ENCODE assay signal across 22 cellular contexts in the genomic region with DNA sequence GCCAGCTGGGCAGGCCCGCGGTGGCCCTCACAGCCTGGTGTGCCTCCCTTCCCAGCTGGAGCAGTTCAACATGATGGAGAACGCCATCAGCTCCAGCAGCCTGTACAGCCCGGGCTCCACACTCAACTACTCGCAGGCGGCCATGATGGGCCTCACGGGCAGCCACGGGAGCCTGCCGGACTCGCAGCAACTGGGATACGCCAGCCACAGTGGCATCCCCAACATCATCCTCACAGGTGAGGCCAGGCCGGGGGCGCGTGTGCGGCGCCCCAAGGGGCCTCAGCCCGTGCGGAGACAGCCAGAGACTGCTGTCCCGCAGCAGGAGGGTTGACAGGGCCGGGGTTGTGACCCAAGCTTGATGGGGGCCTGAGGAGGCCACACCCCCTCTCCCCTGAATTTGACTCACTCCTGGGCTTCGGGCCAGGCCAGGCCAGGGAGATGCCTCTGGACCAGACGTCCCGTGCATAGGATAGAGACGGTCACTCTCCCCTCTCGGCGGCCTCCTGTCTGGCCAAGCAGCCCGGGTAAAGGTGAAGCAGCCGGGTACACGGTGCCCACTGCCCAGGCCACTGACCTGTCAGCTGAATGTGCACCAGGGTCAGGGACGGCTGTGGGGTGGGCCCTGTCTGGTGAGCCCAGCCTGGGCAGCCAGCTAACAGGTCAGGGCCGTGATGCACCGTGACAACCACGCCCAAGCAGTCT. TPM values are rescaled to one million over a fixed set of nuclear protein-coding genes. Genes with fewer than 3 reads are reported as not detected.
DNase-seq lines count a peak whose midpoint lies in the region; ATAC-seq, FAIRE-seq and TF ChIP-seq lines count a peak whose summit lies in the region.
"Had no signal": no experiment of that assay in that cellular context is flagged by ENCODE, and none has a peak within 500 bp of the region (broad histone marks: within the 10 kb centered on the region; RNA-seq: fewer than 3 reads in every experiment).

No MANE protein-coding gene starts in this region.

- peak overlapping the region; percentile 20 for H3K9ac ChIP-seq in astrocyte (ENCODE audit: low read length)

- H4K20me1 ChIP-seq in astrocyte (ENCODE audit: insufficient read depth, low read length): peaks cover 41% of the 10 kb centered on the region

- H3K27ac ChIP-seq in astrocyte (ENCODE audit: low read depth, low read length): no peak overlapping the region
- H3K27ac ChIP-seq in left lung: no peak overlapping the region
- H3K27ac ChIP-seq: C4-2B, spleen, stomach, uterus had no signal

- H3K79me2 ChIP-seq in astrocyte (ENCODE audit: insufficient read depth, low read length): no peaks in the 10 kb centered on the region

- H2AFZ ChIP-seq in astrocyte (ENCODE audit: low read depth, low read length): no peak overlapping the region

- H3K4me3 Mint-ChIP-seq in astrocyte (ENCODE audit: unreplicated experiment): no peak overlapping the region
- H3K4me3 Mint-ChIP-seq: activated CD4-positive, alpha-beta T cell treated with anti-CD3 and anti-CD28 coated beads, Interleukin-2, amount 10 ng/mL, durations not matched to agents 7 days and 5 days; activated naive CD4-positive, alpha-beta T cell treated with anti-CD3 and anti-CD28 coated beads, Interleukin-2, amount 50 U/mL, for 24 hours; central memory CD8-positive, alpha-beta T cell; mesothelial cell of epicardium had no signal

- FAIRE-seq in HTR-8/SVneo (lab: Jason Lieb, UNC) (peak; percentile 89), astrocyte (lab: Jason Lieb, UNC) (no peak)
- FAIRE-seq: endometrium had no signal

- H3K36me3 ChIP-seq in astrocyte (ENCODE audit: insufficient read depth, low read length) (no peaks in the 10 kb centered on the region), left lung (peaks cover 0 to 4% of the 10 kb centered on the region in 2 donors)
- H3K36me3 ChIP-seq: uterus had no signal

- no peak overlapping the region for H3K4me3 ChIP-seq in astrocyte (ENCODE audit: insufficient read depth, low read depth, low read length)
- no peak overlapping the region for H3K4me3 ChIP-seq in left lung
- H3K4me3 ChIP-seq: spleen, stomach, uterus had no signal

- H3K36me3 Mint-ChIP-seq in astrocyte (ENCODE audit: low read depth, unreplicated experiment): peaks cover 2% of the 10 kb centered on the region
- H3K36me3 Mint-ChIP-seq: activated naive CD4-positive, alpha-beta T cell treated with anti-CD3 and anti-CD28 coated beads, Interleukin-2, amount 50 U/mL, for 24 hours; mesothelial cell of epicardium had no signal

- H3K9me3 Mint-ChIP-seq in astrocyte (ENCODE audit: unreplicated experiment): no peaks in the 10 kb centered on the region
- H3K9me3 Mint-ChIP-seq: activated CD4-positive, alpha-beta T cell treated with anti-CD3 and anti-CD28 coated beads, Interleukin-2, amount 10 ng/mL, durations not matched to agents 7 days and 5 days; activated naive CD4-positive, alpha-beta T cell treated with anti-CD3 and anti-CD28 coated beads, Interleukin-2, amount 50 U/mL, for 24 hours; central memory CD8-positive, alpha-beta T cell; mesothelial cell of epicardium had no signal

- H3K9me3 ChIP-seq in astrocyte (ENCODE audit: insufficient read depth, low read depth, low read length) (no peaks in the 10 kb centered on the region), left lung (no peaks in the 10 kb centered on the region)
- H3K9me3 ChIP-seq: spleen, stomach, uterus had no signal

- intact Hi-C loops in left lung (cut with DNase I) (no loop called here), posterior cingulate gyrus (cut with DNase I) (no loop called here)

- DNase-seq in EH (ENCODE audit: low read depth) (peak; percentile 84), HTR-8/SVneo (ENCODE audit: insufficient read length, low spot score) (peak; percentile 75), astrocyte (ENCODE audit: low read depth) (peak; percentile 31), left lung (no peak), KG1 (lab: John Stamatoyannopoulos, UW) (no peak), 8988T (no peak), posterior cingulate gyrus (no peak)
- DNase-seq: activated CD4-positive, alpha-beta T cell treated with anti-CD3 and anti-CD28 coated beads, Interleukin-2, amount 10 ng/mL, durations not matched to agents 7 days and 5 days; DMS79 treated with DMSO at 0.1 percent for 48 hours; head of caudate nucleus; NCI-H2081; NCI-H774; SHP77 treated with DMSO at 0.1 percent for 48 hours; spleen; stomach; uterus had no signal

- H3K27me3 ChIP-seq in astrocyte (ENCODE audit: insufficient read depth, low read length): peaks cover 6% of the 10 kb centered on the region
- peaks cover 0 to 39% of the 10 kb centered on the region in 2 donors for H3K27me3 ChIP-seq in left lung
- H3K27me3 ChIP-seq: uterus had no signal

- no peaks in the 10 kb centered on the region for H3K4me1 Mint-ChIP-seq in astrocyte (ENCODE audit: low read depth, unreplicated experiment)
- H3K4me1 Mint-ChIP-seq: activated naive CD4-positive, alpha-beta T cell treated with anti-CD3 and anti-CD28 coated beads, Interleukin-2, amount 50 U/mL, for 24 hours; central memory CD8-positive, alpha-beta T cell had no signal

- TF ChIP-seq CTCF in astrocyte (IDR thresholded peaks at IDR 0.05; ENCODE audit: insufficient read depth, low read depth, low read length): no peak
- TF ChIP-seq CTCF in left lung (IDR thresholded peaks at IDR 0.05): no peak

- H3K4me2 ChIP-seq in astrocyte (ENCODE audit: low read length): peak overlapping the region; percentile 74

- ATAC-seq in left lung: peak; percentile 5
- ATAC-seq in GM18909 (IDR thresholded peaks at IDR 0.05; ENCODE audit: poor library complexity, unreplicated experiment): no peak

- H3K27me3 Mint-ChIP-seq in astrocyte (ENCODE audit: low read depth, unreplicated experiment): peaks cover 32% of the 10 kb centered on the region
- H3K27me3 Mint-ChIP-seq: activated naive CD4-positive, alpha-beta T cell treated with anti-CD3 and anti-CD28 coated beads, Interleukin-2, amount 50 U/mL, for 24 hours; central memory CD8-positive, alpha-beta T cell had no signal

- H3K27ac Mint-ChIP-seq in astrocyte (ENCODE audit: unreplicated experiment): no peak overlapping the region
- H3K27ac Mint-ChIP-seq: activated CD4-positive, alpha-beta T cell treated with anti-CD3 and anti-CD28 coated beads, Interleukin-2, amount 10 ng/mL, durations not matched to agents 7 days and 5 days; activated naive CD4-positive, alpha-beta T cell treated with anti-CD3 and anti-CD28 coated beads, Interleukin-2, amount 50 U/mL, for 24 hours; mesothelial cell of epicardium had no signal

- H3K4me1 ChIP-seq in astrocyte (ENCODE audit: insufficient read depth, low read length) (peaks cover 14% of the 10 kb centered on the region), left lung (no peaks in the 10 kb centered on the region)
- H3K4me1 ChIP-seq: uterus had no signal

RNA-seq across cellular contexts. Expression of gene COMP, which starts 15.4 kb away (rescaled TPM):
- total RNA-seq in astrocyte (1.7 and 2.3 TPM in 2 replicates), left lung (10 to 100 TPM in 1 of 2 donors, 1 to 10 TPM in 1; 1.9 to 47.7 TPM)
- total RNA-seq: activated CD4-positive, alpha-beta T cell treated with anti-CD3 and anti-CD28 coated beads, Interleukin-2, amount 10 ng/mL, durations not matched to agents 7 days and 5 days; spleen had no signal

RNA-seq across cellular contexts. Expression of gene UPF1, which starts 56.0 kb away (rescaled TPM):
- total RNA-seq in astrocyte (48.6 and 57.8 TPM in 2 replicates), left lung (10 to 100 TPM; 66.9 to 80.9 TPM)

Comparison
In these comparisons a context has a peak if more than half of its experiments do, and no peak if none do; other contexts are left out.
1. DNase-seq: peak in EH (single experiment), HTR-8/SVneo (single experiment) and astrocyte (single experiment); none in left lung (0 of 2), KG1 (single experiment), 8988T (single experiment) and posterior cingulate gyrus (0 of 10).